Comparison of ENCODE assay signal across 14 cellular contexts in genomic region chr6:3869632-3870527, GRCh38. TPM values are rescaled to one million over a fixed set of nuclear protein-coding genes. Genes with fewer than 3 reads are reported as not detected.
DNase-seq lines count a peak whose midpoint lies in the region; ATAC-seq and TF ChIP-seq lines count a peak whose summit lies in the region.
"Had no signal": no experiment of that assay in that cellular context is flagged by ENCODE, and none has a peak within 500 bp of the region (broad histone marks: within the 10 kb centered on the region; RNA-seq: fewer than 3 reads in every experiment).

No MANE protein-coding gene starts in this region.

- no peak overlapping the region for H3K9ac ChIP-seq in PC-3 (ENCODE audit: low read length)

- 0 out of 2 replicates have a peak overlapping the region, but pooled peaks have one; percentile 13 for H2AFZ ChIP-seq in PC-3 (ENCODE audit: low read length)
- H2AFZ ChIP-seq in OCI-LY7 (ENCODE audit: low read length) = no peak overlapping the region
- H2AFZ ChIP-seq: GM23248 had no signal

- ATAC-seq in PC-3 = 0 out of 2 replicates have a peak, but pooled peaks have one; percentile 27
- ATAC-seq: left ventricle myocardium superior had no signal

- H3K4me1 ChIP-seq in PC-3 (ENCODE audit: insufficient read depth, low read length) (peaks cover 9% of the 10 kb centered on the region), OCI-LY7 (ENCODE audit: insufficient read depth, low read length, poor library complexity, severe bottlenecking) (no peaks in the 10 kb centered on the region)

- H4K20me1 ChIP-seq in PC-3 (ENCODE audit: low read length) (no peaks in the 10 kb centered on the region), OCI-LY7 (ENCODE audit: insufficient read depth, low read length) (no peaks in the 10 kb centered on the region)

- BruUV-seq in PC-3 (replicated peaks; lab: Mats Ljungman, UMichigan) (no TSS peak), OCI-LY7 (replicated peaks; lab: Mats Ljungman, UMichigan) (no TSS peak)

- H3K27ac ChIP-seq in PC-3 (ENCODE audit: low read length) = no peak overlapping the region
- no peak overlapping the region for H3K27ac ChIP-seq in OCI-LY7 (ENCODE audit: low read depth, low read length, poor library complexity, severe bottlenecking)
- H3K27ac ChIP-seq in brain microvascular endothelial cell = no peak overlapping the region
- H3K27ac ChIP-seq: neutrophil had no signal

- H3K4me3 ChIP-seq in PC-3 (ENCODE audit: low read length) (no peak overlapping the region), epithelial cell of proximal tubule (ENCODE audit: low read depth, low read length) (no peak overlapping the region), OCI-LY7 (ENCODE audit: low read depth, low read length, poor library complexity, severe bottlenecking) (no peak overlapping the region), brain microvascular endothelial cell (ENCODE audit: low read depth, low read length) (no peak overlapping the region)
- H3K4me3 ChIP-seq: GM23248 had no signal

- intact Hi-C loops in PC-3 (cut with micrococcal nuclease) (no loop called here), OCI-LY7 (cut with micrococcal nuclease; ENCODE audit: unreplicated experiment) (no loop called here)

- DNase-seq in activated T-cell treated with anti-CD3 and anti-CD28 coated beads for 24 hours (ENCODE audit: low read depth) (peak; percentile 16), activated T-cell treated with anti-CD3 and anti-CD28 coated beads for 4 hours (no peak), PC-3 (no peak), epithelial cell of proximal tubule (ENCODE audit: low read depth) (peak; percentile 50), OCI-LY7 (ENCODE audit: low spot score) (no peak), brain microvascular endothelial cell (no peak), SKM-1 treated with dmso at 0.1 percent for 144 hours (lab: John Stamatoyannopoulos, UW; ENCODE audit: unreplicated experiment) (no peak)
- DNase-seq in stimulated activated CD4-positive, alpha-beta T cell treated with anti-CD3 and anti-CD28 coated beads, Interleukin-4, amount 100 ng/mL, for 1 hour = peak; percentile 13
- DNase-seq: GM23248, left ventricle myocardium superior, NCI-H187, NCI-H774, Right ventricle myocardium superior had no signal

- H3K9me3 ChIP-seq in PC-3 (ENCODE audit: low read length) = no peaks in the 10 kb centered on the region
- no peaks in the 10 kb centered on the region for H3K9me3 ChIP-seq in OCI-LY7 (ENCODE audit: low read length)
- H3K9me3 ChIP-seq: neutrophil had no signal

- in situ Hi-C loops in brain microvascular endothelial cell (cut with HindIII; ENCODE audit: low pct_ligation_motif_present, low sequenced_read_pairs) = no loop called here

- CTCF ChIA-PET in PC-3 (lab: Charles Lee) = no interaction called here
- CTCF ChIA-PET in OCI-LY7 (lab: Charles Lee; ENCODE audit: unreplicated experiment) = no interaction called here

- H3K9me2 ChIP-seq in PC-3 (replicated peaks; ENCODE audit: low read length) = no peaks in the 10 kb centered on the region
- no peaks in the 10 kb centered on the region for H3K9me2 ChIP-seq in OCI-LY7 (ENCODE audit: insufficient read depth, low read length)

- H3K27me3 ChIP-seq in PC-3 (ENCODE audit: low read length) (no peaks in the 10 kb centered on the region), brain microvascular endothelial cell (replicated peaks) (no peaks in the 10 kb centered on the region)

- TF ChIP-seq CTCF in PC-3 (conservative IDR thresholded peaks at IDR 0.05; ENCODE audit: low read depth, low read length) (no peak), epithelial cell of proximal tubule (conservative IDR thresholded peaks at IDR 0.05; ENCODE audit: low read depth, low read length) (no peak), OCI-LY7 (conservative IDR thresholded peaks at IDR 0.05; ENCODE audit: low read length) (no peak), brain microvascular endothelial cell (IDR thresholded peaks at IDR 0.05; ENCODE audit: low read depth, low read length, missing control alignments) (no peak)

- no peaks in the 10 kb centered on the region for H3F3A ChIP-seq in PC-3 (ENCODE audit: low read length, unreplicated experiment)

- H3K79me2 ChIP-seq in PC-3 (ENCODE audit: low read length) = no peaks in the 10 kb centered on the region
- H3K79me2 ChIP-seq in OCI-LY7 (ENCODE audit: insufficient read depth, low read depth, low read length) = no peaks in the 10 kb centered on the region

- POLR2A ChIA-PET in PC-3 (lab: Charles Lee; ENCODE audit: unreplicated experiment) (interaction anchor here (0.7 kb wide), 1 partner anchor 30 kb away, joined by 5 read pairs; no protein-coding TSS in a partner anchor), OCI-LY7 (lab: Charles Lee) (no interaction called here)

- no peak overlapping the region for H3K4me2 ChIP-seq in PC-3 (ENCODE audit: low read length)
- no peak overlapping the region for H3K4me2 ChIP-seq in OCI-LY7 (ENCODE audit: low read length)

- H3K36me3 ChIP-seq in PC-3 (ENCODE audit: low read depth, low read length) = no peaks in the 10 kb centered on the region
- H3K36me3 ChIP-seq in OCI-LY7 (ENCODE audit: insufficient read depth, low read length) = no peaks in the 10 kb centered on the region
- no peaks in the 10 kb centered on the region for H3K36me3 ChIP-seq in brain microvascular endothelial cell (replicated peaks)
- H3K36me3 ChIP-seq: neutrophil had no signal

RNA-seq across cellular contexts. Expression of gene FAM50B, which starts 20.7 kb away (rescaled TPM):
- total RNA-seq in PC-3 (2014; rRNA removed) (8.3 and 10.2 TPM in 2 replicates), epithelial cell of proximal tubule (3.1 and 10.9 TPM in 2 replicates), OCI-LY7 (2022) (not detected in 2 replicates)
- not detected in 2 replicates for total RNA-seq in OCI-LY7 (2014; rRNA removed; shearing (Covaris generic))

Comparison
In these comparisons a context has a peak if more than half of its experiments do, and no peak if none do; other contexts are left out.
1. DNase-seq: peak in activated T-cell treated with anti-CD3 and anti-CD28 coated beads for 24 hours (single experiment), epithelial cell of proximal tubule (single experiment) and stimulated activated CD4-positive, alpha-beta T cell treated with anti-CD3 and anti-CD28 coated beads, Interleukin-4, amount 100 ng/mL, for 1 hour (single experiment); none in activated T-cell treated with anti-CD3 and anti-CD28 coated beads for 4 hours (single experiment), PC-3 (single experiment), OCI-LY7 (single experiment), brain microvascular endothelial cell (single experiment) and SKM-1 treated with dmso at 0.1 percent for 144 hours (single experiment).